17 cellular contexts compared by ENCODE assay signal in genomic region chr2:32811696-32812095, GRCh38.
DNase-seq lines count a peak whose midpoint lies in the region; ATAC-seq and TF ChIP-seq lines count a peak whose summit lies in the region.
"Had no signal": no experiment of that assay in that cellular context is flagged by ENCODE, and none has a peak within 500 bp of the region (broad histone marks: within the 10 kb centered on the region; RNA-seq: fewer than 3 reads in every experiment).

No MANE protein-coding gene starts in this region.

- no peaks in the 10 kb centered on the region for H3K27me3 Mint-ChIP-seq in activated CD8-positive, alpha-beta T cell treated with anti-CD3 and anti-CD28 coated beads for 36 hours
- H3K27me3 Mint-ChIP-seq: CD4-positive, CD25-positive, alpha-beta regulatory T cell; CD8-positive, alpha-beta memory T cell had no signal

- POLR2A ChIA-PET in activated CD8-positive, alpha-beta T cell treated with anti-CD3 and anti-CD28 coated beads for 36 hours (lab: Charles Lee): no interaction called here

- peak overlapping the region; percentile 62; the same call in 1 of the 2 replicates for H3K27ac ChIP-seq in SK-N-MC
- no peak overlapping the region for H3K27ac ChIP-seq in left lung
- H3K27ac ChIP-seq in suprapubic skin: peak overlapping the region; percentile 11
- no peak overlapping the region for H3K27ac ChIP-seq in heart left ventricle

- H3K36me3 ChIP-seq in SK-N-MC (ENCODE audit: insufficient read depth, low read length) (no peaks in the 10 kb centered on the region), left lung (peaks cover 0 to 4% of the 10 kb centered on the region in 2 donors), suprapubic skin (no peaks in the 10 kb centered on the region), heart left ventricle (peaks cover 0 to 28% (median 0%) of the 10 kb centered on the region in 9 donors)
- H3K36me3 ChIP-seq: BE2C had no signal

- WGBS in suprapubic skin: 63% methylated on average over 5 of the region's 5 CpGs
- WGBS in heart left ventricle, 4 donors: 78 to 91% (median 86%) methylated on average over 5 of the region's 5 CpGs

- TF ChIP-seq EP300 in suprapubic skin (IDR thresholded peaks at IDR 0.05): no peak

- ATAC-seq in left lung (peak; percentile 26), heart left ventricle (no peak)
- no peak for ATAC-seq in activated CD8-positive, alpha-beta T cell treated with anti-CD3 and anti-CD28 coated beads for 36 hours
- ATAC-seq: HepG2 had no signal

- CTCF ChIA-PET in activated CD8-positive, alpha-beta T cell treated with anti-CD3 and anti-CD28 coated beads for 36 hours (lab: Charles Lee): no interaction called here

- H3K27me3 ChIP-seq in left lung: no peaks in the 10 kb centered on the region
- no peaks in the 10 kb centered on the region for H3K27me3 ChIP-seq in suprapubic skin
- no peaks in the 10 kb centered on the region for H3K27me3 ChIP-seq in heart left ventricle
- H3K27me3 ChIP-seq: BE2C had no signal

- no peaks in the 10 kb centered on the region for H3K4me1 Mint-ChIP-seq in activated CD8-positive, alpha-beta T cell treated with anti-CD3 and anti-CD28 coated beads for 36 hours (ENCODE audit: low read depth)
- H3K4me1 Mint-ChIP-seq: CD4-positive, CD25-positive, alpha-beta regulatory T cell; CD8-positive, alpha-beta memory T cell; H9 had no signal

- H3K4me3 Mint-ChIP-seq in activated CD8-positive, alpha-beta T cell treated with anti-CD3 and anti-CD28 coated beads for 36 hours: no peak overlapping the region
- H3K4me3 Mint-ChIP-seq: CD4-positive, CD25-positive, alpha-beta regulatory T cell; CD8-positive, alpha-beta memory T cell; H9 had no signal

- H3K9me3 Mint-ChIP-seq in activated CD8-positive, alpha-beta T cell treated with anti-CD3 and anti-CD28 coated beads for 36 hours: no peaks in the 10 kb centered on the region
- H3K9me3 Mint-ChIP-seq: CD4-positive, CD25-positive, alpha-beta regulatory T cell; CD8-positive, alpha-beta memory T cell; H9 had no signal

- H3K4me1 ChIP-seq in left lung (no peaks in the 10 kb centered on the region), suprapubic skin (peaks cover 2% of the 10 kb centered on the region), heart left ventricle (peaks cover 0 to 7% (median 0%) of the 10 kb centered on the region in 12 donors)
- H3K4me1 ChIP-seq: BE2C had no signal

- no peak for TF ChIP-seq CTCF in left lung (IDR thresholded peaks at IDR 0.05)
- TF ChIP-seq CTCF in suprapubic skin (IDR thresholded peaks at IDR 0.05): no peak
- no peak for TF ChIP-seq CTCF in heart left ventricle (IDR thresholded peaks at IDR 0.05)
- no peak for TF ChIP-seq CTCF in activated CD8-positive, alpha-beta T cell treated with anti-CD3 and anti-CD28 coated beads for 36 hours (IDR thresholded peaks at IDR 0.05)

- H3K9me3 ChIP-seq in SK-N-MC (ENCODE audit: low read depth, low read length) (no peaks in the 10 kb centered on the region), left lung (no peaks in the 10 kb centered on the region), suprapubic skin (no peaks in the 10 kb centered on the region), heart left ventricle (no peaks in the 10 kb centered on the region)
- H3K9me3 ChIP-seq: BE2C had no signal

- no peak for DNase-seq in SK-N-MC (ENCODE audit: low read depth, low spot score)
- DNase-seq in left lung: no peak
- no peak for DNase-seq in suprapubic skin (ENCODE audit: low spot score in 2 of 2)
- DNase-seq in heart left ventricle: no peak
- no peak for DNase-seq in midbrain (lab: John Stamatoyannopoulos, UW)
- no peak for DNase-seq in NCI-H2171 (lab: John Stamatoyannopoulos, UW)
- no peak for DNase-seq in activated CD8-positive, alpha-beta T cell treated with anti-CD3 and anti-CD28 coated beads for 36 hours
- DNase-seq: BE2C; C1 segment of cervical spinal cord; Caco-2; CD4-positive, CD25-positive, alpha-beta regulatory T cell; CD8-positive, alpha-beta memory T cell; DMS153; DMS79; GDM1; H9 had no signal

- intact Hi-C loops in left lung (cut with DNase I): no loop called here
- intact Hi-C loops in heart left ventricle (cut with DNase I): no loop called here
- intact Hi-C loops in activated CD8-positive, alpha-beta T cell treated with anti-CD3 and anti-CD28 coated beads for 36 hours (cut with micrococcal nuclease): no loop called here

- no peak overlapping the region for H3K9ac ChIP-seq in SK-N-MC (ENCODE audit: insufficient read length)

- TF ChIP-seq POLR2A in suprapubic skin (IDR thresholded peaks at IDR 0.05) (no peak), heart left ventricle (IDR thresholded peaks at IDR 0.05) (no peak)

- H3K36me3 Mint-ChIP-seq in activated CD8-positive, alpha-beta T cell treated with anti-CD3 and anti-CD28 coated beads for 36 hours (ENCODE audit: low read depth): peaks cover 46% of the 10 kb centered on the region

- H3K27ac Mint-ChIP-seq in activated CD8-positive, alpha-beta T cell treated with anti-CD3 and anti-CD28 coated beads for 36 hours: no peak overlapping the region
- H3K27ac Mint-ChIP-seq: H9 had no signal

- no peak overlapping the region for H3K4me3 ChIP-seq in SK-N-MC
- no peak overlapping the region for H3K4me3 ChIP-seq in left lung
- no peak overlapping the region for H3K4me3 ChIP-seq in suprapubic skin
- H3K4me3 ChIP-seq in heart left ventricle: no peak overlapping the region

Comparison
In these comparisons a context has a peak if more than half of its experiments do, and no peak if none do; other contexts are left out.
1. H3K27ac ChIP-seq: peak in SK-N-MC (single experiment) and suprapubic skin (single experiment); none in left lung (0 of 2) and heart left ventricle (0 of 12).